Comparison of ENCODE assay signal across 25 cellular contexts in the genomic region with DNA sequence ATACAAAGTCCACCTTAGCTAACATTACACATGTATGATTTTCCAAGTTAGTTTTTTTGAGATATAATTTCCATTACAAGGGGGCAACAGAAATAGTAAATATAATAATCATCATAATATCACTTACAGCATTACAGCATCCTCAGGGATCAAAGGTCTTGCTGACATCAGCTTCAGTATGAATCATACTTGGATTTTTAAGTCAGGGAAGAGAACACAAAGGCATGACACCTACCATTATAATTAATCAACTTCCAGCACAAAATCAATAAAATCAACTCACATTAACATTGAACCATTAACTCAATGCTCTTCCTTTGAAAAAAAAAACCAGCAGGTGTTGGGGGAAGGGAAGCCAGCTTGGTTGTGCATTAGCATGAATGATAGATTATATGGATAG.
"Had no signal": no experiment of that assay in that cellular context is flagged by ENCODE, and none has a peak within 500 bp of the region (broad histone marks: within the 10 kb centered on the region; RNA-seq: fewer than 3 reads in every experiment).

No MANE protein-coding gene starts in this region.

- ATAC-seq: activated CD4-positive, alpha-beta T cell treated with anti-CD3 and anti-CD28 coated beads for 36 hours; activated T-cell treated with anti-CD3 and anti-CD28 coated beads, Interleukin-2, amount 50 U/mL, for 72 hours; effector memory CD8-positive, alpha-beta T cell; naive thymus-derived CD8-positive, alpha-beta T cell; right cardiac atrium had no signal

- H3K27me3 Mint-ChIP-seq: activated CD4-positive, alpha-beta T cell treated with anti-CD3 and anti-CD28 coated beads for 36 hours; stimulated activated naive CD8-positive, alpha-beta T cell treated with anti-CD3 and anti-CD28 coated beads, Interleukin-15, Interleukin-2, amounts not matched to agents 100 ng/mL and 50 ng/mL, for 24 hours; type B pancreatic cell had no signal

- H3K36me3 Mint-ChIP-seq: activated naive CD8-positive, alpha-beta T cell; mesothelial cell of epicardium; naive thymus-derived CD8-positive, alpha-beta T cell; type B pancreatic cell had no signal

- H3K4me3 Mint-ChIP-seq: activated CD4-positive, alpha-beta T cell treated with anti-CD3 and anti-CD28 coated beads for 36 hours; activated naive CD8-positive, alpha-beta T cell; activated T-cell treated with anti-CD3 and anti-CD28 coated beads, Interleukin-2, amount 50 U/mL, for 72 hours; effector memory CD8-positive, alpha-beta T cell; mesothelial cell of epicardium; naive thymus-derived CD8-positive, alpha-beta T cell; neural crest cell; stimulated activated naive CD8-positive, alpha-beta T cell treated with anti-CD3 and anti-CD28 coated beads, Interleukin-15, Interleukin-2, amounts not matched to agents 100 ng/mL and 50 ng/mL, for 24 hours; T-helper 2 cell treated with Interferon-gamma antibody and Interleukin-4, amounts not matched to agents 5 μg/mL and 100 μg/mL, for 36 hours; type B pancreatic cell had no signal

- H3K4me1 Mint-ChIP-seq: activated CD4-positive, alpha-beta T cell treated with anti-CD3 and anti-CD28 coated beads for 36 hours; mesothelial cell of epicardium; naive thymus-derived CD8-positive, alpha-beta T cell had no signal

- H3K27ac Mint-ChIP-seq: activated CD4-positive, alpha-beta T cell treated with anti-CD3 and anti-CD28 coated beads for 36 hours; activated naive CD8-positive, alpha-beta T cell; activated T-cell treated with anti-CD3 and anti-CD28 coated beads, Interleukin-2, amount 50 U/mL, for 72 hours; effector memory CD8-positive, alpha-beta T cell; mesothelial cell of epicardium; naive thymus-derived CD8-positive, alpha-beta T cell; stimulated activated naive CD8-positive, alpha-beta T cell treated with anti-CD3 and anti-CD28 coated beads, Interleukin-15, Interleukin-2, amounts not matched to agents 100 ng/mL and 50 ng/mL, for 24 hours; T-helper 2 cell treated with Interferon-gamma antibody and Interleukin-4, amounts not matched to agents 5 μg/mL and 100 μg/mL, for 36 hours; type B pancreatic cell had no signal

- DNase-seq: activated CD4-positive, alpha-beta T cell treated with anti-CD3 and anti-CD28 coated beads for 36 hours; activated CD4-positive, alpha-beta T cell treated with anti-CD3 and anti-CD28 coated beads, Interleukin-2, amount 50 U/mL, for 4 hours; activated CD4-positive, CD25-positive, alpha-beta regulatory T cell; activated naive CD4-positive, alpha-beta T cell; activated T-cell treated with anti-CD3 and anti-CD28 coated beads for 4 hours; activated T-cell treated with anti-CD3 and anti-CD28 coated beads, Interleukin-2, amount 50 U/mL, for 72 hours; anterior cingulate cortex; dorsolateral prefrontal cortex; effector memory CD8-positive, alpha-beta T cell; foreskin fibroblast; head of caudate nucleus; hippocampal formation; kidney; naive thymus-derived CD8-positive, alpha-beta T cell; nucleus accumbens; right cardiac atrium; stimulated activated CD4-positive, alpha-beta T cell treated with anti-CD3 and anti-CD28 coated beads, Interleukin-2, amount 100 ng/mL, for 48 hours; T-helper 1 cell; uterus had no signal

- H3K9me3 Mint-ChIP-seq: activated T-cell treated with anti-CD3 and anti-CD28 coated beads, Interleukin-2, amount 50 U/mL, for 72 hours; effector memory CD8-positive, alpha-beta T cell; mesothelial cell of epicardium; naive thymus-derived CD8-positive, alpha-beta T cell; stimulated activated naive CD8-positive, alpha-beta T cell treated with anti-CD3 and anti-CD28 coated beads, Interleukin-15, Interleukin-2, amounts not matched to agents 100 ng/mL and 50 ng/mL, for 24 hours; T-helper 2 cell treated with Interferon-gamma antibody and Interleukin-4, amounts not matched to agents 5 μg/mL and 100 μg/mL, for 36 hours; type B pancreatic cell had no signal
